Comparison of ENCODE assay signal across 9 cellular contexts in the genomic region with DNA sequence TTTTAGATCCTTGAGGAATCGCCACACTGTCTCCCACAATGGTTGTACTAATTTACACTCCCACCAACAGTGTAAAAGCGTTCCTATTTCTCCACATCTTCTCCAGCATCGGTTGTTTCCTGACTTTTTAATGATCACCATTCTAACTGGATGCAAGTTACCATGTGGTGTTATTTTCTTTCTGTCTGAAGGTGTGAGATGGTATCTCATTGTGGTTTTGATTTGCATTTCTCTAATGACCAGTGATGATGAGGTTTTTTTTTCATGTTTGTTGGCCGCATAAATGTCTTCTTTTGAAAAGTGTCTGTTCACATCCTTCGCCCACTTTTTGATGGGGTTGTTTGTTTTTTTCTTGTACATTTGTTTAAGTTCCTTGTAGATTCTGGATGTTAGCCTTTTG. TPM values are rescaled to one million over a fixed set of nuclear protein-coding genes. Genes with fewer than 3 reads are reported as not detected.
DNase-seq lines count a peak whose midpoint lies in the region; ATAC-seq and TF ChIP-seq lines count a peak whose summit lies in the region.
"Not testable (repeated sequence)": the region's sequence is repeated elsewhere in the genome, so short reads cannot be mapped to it uniquely, and the experiment has no call there.
"Had no signal": no experiment of that assay in that cellular context is flagged by ENCODE, and none has a peak within 500 bp of the region (broad histone marks: within the 10 kb centered on the region; RNA-seq: fewer than 3 reads in every experiment).

No MANE protein-coding gene starts in this region.

- peak overlapping the region in 2 of 7 donors; percentile 32 to 57 for H3K4me3 Mint-ChIP-seq in CD8-positive, alpha-beta memory T cell
- not testable (repeated sequence) for H3K4me3 Mint-ChIP-seq in activated CD4-positive, alpha-beta T cell treated with anti-CD3 and anti-CD28 coated beads for 36 hours; activated T-cell treated with anti-CD3 and anti-CD28 coated beads, Interleukin-2, amount 50 U/mL, for 24 hours; activated naive CD8-positive, alpha-beta T cell
- peak overlapping the region; percentile 2 for H3K4me3 Mint-ChIP-seq in activated T-helper 1 cell treated with anti-CD3 and anti-CD28 coated beads, Interleukin-12 subunit alpha, Interleukin-12 subunit beta, Interleukin-2, Interleukin-4 antibody, amounts not matched to agents 30 ng/mL and 10 ng/mL and 1 ng/mL, durations not matched to agents 14 hours and 24 hours and 36 hours
- H3K4me3 Mint-ChIP-seq in central memory CD8-positive, alpha-beta T cell, result peak overlapping the region; percentile 37
- peak overlapping the region; percentile 79 for H3K4me3 Mint-ChIP-seq in natural killer cell

- TF ChIP-seq CTCF in natural killer cell (IDR thresholded peaks at IDR 0.05), result not testable (repeated sequence)

- not testable (repeated sequence) for H3K4me3 ChIP-seq in CD8-positive, alpha-beta memory T cell (ENCODE audit: low read length)

- not testable (repeated sequence) for H3K9me3 ChIP-seq in CD8-positive, alpha-beta memory T cell (ENCODE audit: low read length)

- H3K4me1 Mint-ChIP-seq in CD8-positive, alpha-beta memory T cell, result peaks cover 45 to 90% (median 81%) of the 10 kb centered on the region in 3 donors
- H3K4me1 Mint-ChIP-seq in activated CD4-positive, alpha-beta T cell treated with anti-CD3 and anti-CD28 coated beads for 36 hours, result peaks cover 57% of the 10 kb centered on the region
- peaks cover 81% of the 10 kb centered on the region for H3K4me1 Mint-ChIP-seq in activated T-cell treated with anti-CD3 and anti-CD28 coated beads, Interleukin-2, amount 50 U/mL, for 24 hours (ENCODE audit: low read depth)
- H3K4me1 Mint-ChIP-seq in activated T-helper 1 cell treated with anti-CD3 and anti-CD28 coated beads, Interleukin-12 subunit alpha, Interleukin-12 subunit beta, Interleukin-2, Interleukin-4 antibody, amounts not matched to agents 30 ng/mL and 10 ng/mL and 1 ng/mL, durations not matched to agents 14 hours and 24 hours and 36 hours (ENCODE audit: low read depth), result peaks cover 82% of the 10 kb centered on the region
- H3K4me1 Mint-ChIP-seq in activated naive CD8-positive, alpha-beta T cell (ENCODE audit: low read depth), result peaks cover 60% of the 10 kb centered on the region
- peaks cover 89% of the 10 kb centered on the region for H3K4me1 Mint-ChIP-seq in central memory CD8-positive, alpha-beta T cell
- peaks cover 95% of the 10 kb centered on the region in 2 donors for H3K4me1 Mint-ChIP-seq in natural killer cell

- H3K27ac ChIP-seq in CD8-positive, alpha-beta memory T cell (ENCODE audit: low read depth, low read length), result not testable (repeated sequence)

- H3K27me3 ChIP-seq in CD8-positive, alpha-beta memory T cell (ENCODE audit: insufficient read depth, low read length, poor library complexity, severe bottlenecking), result not testable (repeated sequence)

- POLR2A ChIA-PET in CD8-positive, alpha-beta memory T cell (lab: Charles Lee); activated CD4-positive, alpha-beta T cell treated with anti-CD3 and anti-CD28 coated beads for 36 hours (lab: Charles Lee): not testable (repeated sequence)

- H3K4me1 ChIP-seq in CD8-positive, alpha-beta memory T cell (ENCODE audit: insufficient read depth, low read length), result not testable (repeated sequence)

- H3K27me3 Mint-ChIP-seq in CD8-positive, alpha-beta memory T cell; activated CD4-positive, alpha-beta T cell treated with anti-CD3 and anti-CD28 coated beads for 36 hours; activated T-cell treated with anti-CD3 and anti-CD28 coated beads, Interleukin-2, amount 50 U/mL, for 24 hours; activated T-helper 1 cell treated with anti-CD3 and anti-CD28 coated beads, Interleukin-12 subunit alpha, Interleukin-12 subunit beta, Interleukin-2, Interleukin-4 antibody, amounts not matched to agents 30 ng/mL and 10 ng/mL and 1 ng/mL, durations not matched to agents 14 hours and 24 hours and 36 hours (ENCODE audit: insufficient read depth); activated naive CD8-positive, alpha-beta T cell; central memory CD8-positive, alpha-beta T cell; natural killer cell (ENCODE audit: low read depth in 2 of 2): not testable (repeated sequence)

- H3K27ac Mint-ChIP-seq in CD8-positive, alpha-beta memory T cell, result peak overlapping the region in 5 of 8 donors; percentile 24 to 86 (median 44)
- H3K27ac Mint-ChIP-seq in activated CD4-positive, alpha-beta T cell treated with anti-CD3 and anti-CD28 coated beads for 36 hours, result peak overlapping the region; percentile 60
- peak overlapping the region; percentile 59 for H3K27ac Mint-ChIP-seq in activated T-cell treated with anti-CD3 and anti-CD28 coated beads, Interleukin-2, amount 50 U/mL, for 24 hours
- H3K27ac Mint-ChIP-seq in activated T-helper 1 cell treated with anti-CD3 and anti-CD28 coated beads, Interleukin-12 subunit alpha, Interleukin-12 subunit beta, Interleukin-2, Interleukin-4 antibody, amounts not matched to agents 30 ng/mL and 10 ng/mL and 1 ng/mL, durations not matched to agents 14 hours and 24 hours and 36 hours, result not testable (repeated sequence)
- peak overlapping the region; percentile 85 for H3K27ac Mint-ChIP-seq in activated naive CD8-positive, alpha-beta T cell
- H3K27ac Mint-ChIP-seq in central memory CD8-positive, alpha-beta T cell (ENCODE audit: low read depth), result peak overlapping the region; percentile 73
- H3K27ac Mint-ChIP-seq in natural killer cell, result peak overlapping the region; percentile 91 to 97

- intact Hi-C loops in activated CD4-positive, alpha-beta T cell treated with anti-CD3 and anti-CD28 coated beads for 36 hours (cut with DNase I, micrococcal nuclease); activated T-helper 1 cell treated with anti-CD3 and anti-CD28 coated beads, Interleukin-12 subunit alpha, Interleukin-12 subunit beta, Interleukin-2, Interleukin-4 antibody, amounts not matched to agents 30 ng/mL and 10 ng/mL and 1 ng/mL, durations not matched to agents 14 hours and 24 hours and 36 hours (cut with micrococcal nuclease); natural killer cell (cut with micrococcal nuclease): not testable (repeated sequence)

- CTCF ChIA-PET in CD8-positive, alpha-beta memory T cell (lab: Charles Lee); activated CD4-positive, alpha-beta T cell treated with anti-CD3 and anti-CD28 coated beads for 36 hours (lab: Charles Lee): not testable (repeated sequence)

- H3K9me3 Mint-ChIP-seq in CD8-positive, alpha-beta memory T cell, result peaks cover 6 to 27% (median 16%) of the 10 kb centered on the region in 5 donors
- H3K9me3 Mint-ChIP-seq in activated CD4-positive, alpha-beta T cell treated with anti-CD3 and anti-CD28 coated beads for 36 hours (ENCODE audit: low read depth), result peaks cover 15% of the 10 kb centered on the region
- peaks cover 26% of the 10 kb centered on the region for H3K9me3 Mint-ChIP-seq in activated T-cell treated with anti-CD3 and anti-CD28 coated beads, Interleukin-2, amount 50 U/mL, for 24 hours
- H3K9me3 Mint-ChIP-seq in activated T-helper 1 cell treated with anti-CD3 and anti-CD28 coated beads, Interleukin-12 subunit alpha, Interleukin-12 subunit beta, Interleukin-2, Interleukin-4 antibody, amounts not matched to agents 30 ng/mL and 10 ng/mL and 1 ng/mL, durations not matched to agents 14 hours and 24 hours and 36 hours, result peaks cover 38% of the 10 kb centered on the region
- peaks cover 10% of the 10 kb centered on the region for H3K9me3 Mint-ChIP-seq in activated naive CD8-positive, alpha-beta T cell (ENCODE audit: low read depth)
- H3K9me3 Mint-ChIP-seq in central memory CD8-positive, alpha-beta T cell, result not testable (repeated sequence)
- peaks cover under 1 to 10% of the 10 kb centered on the region in 2 donors for H3K9me3 Mint-ChIP-seq in natural killer cell

- H3K36me3 Mint-ChIP-seq in CD8-positive, alpha-beta memory T cell, result peaks cover 13 to 47% (median 33%) of the 10 kb centered on the region in 3 donors
- H3K36me3 Mint-ChIP-seq in activated CD4-positive, alpha-beta T cell treated with anti-CD3 and anti-CD28 coated beads for 36 hours (ENCODE audit: low read depth), result peaks cover 43% of the 10 kb centered on the region
- peaks cover 57% of the 10 kb centered on the region for H3K36me3 Mint-ChIP-seq in activated T-cell treated with anti-CD3 and anti-CD28 coated beads, Interleukin-2, amount 50 U/mL, for 24 hours (ENCODE audit: low read depth)
- peaks cover 44% of the 10 kb centered on the region for H3K36me3 Mint-ChIP-seq in activated T-helper 1 cell treated with anti-CD3 and anti-CD28 coated beads, Interleukin-12 subunit alpha, Interleukin-12 subunit beta, Interleukin-2, Interleukin-4 antibody, amounts not matched to agents 30 ng/mL and 10 ng/mL and 1 ng/mL, durations not matched to agents 14 hours and 24 hours and 36 hours (ENCODE audit: low read depth)
- H3K36me3 Mint-ChIP-seq in activated naive CD8-positive, alpha-beta T cell, result peaks cover 26% of the 10 kb centered on the region
- H3K36me3 Mint-ChIP-seq in central memory CD8-positive, alpha-beta T cell (ENCODE audit: insufficient read depth), result peaks cover 12% of the 10 kb centered on the region
- peaks cover 54% of the 10 kb centered on the region for H3K36me3 Mint-ChIP-seq in natural killer cell

- not testable (repeated sequence) for DNase-seq in CD8-positive, alpha-beta memory T cell; activated CD4-positive, alpha-beta T cell treated with anti-CD3 and anti-CD28 coated beads for 36 hours; activated T-cell treated with anti-CD3 and anti-CD28 coated beads, Interleukin-2, amount 50 U/mL, for 24 hours; activated T-helper 1 cell treated with anti-CD3 and anti-CD28 coated beads, Interleukin-12 subunit alpha, Interleukin-12 subunit beta, Interleukin-2, Interleukin-4 antibody, amounts not matched to agents 30 ng/mL and 10 ng/mL and 1 ng/mL, durations not matched to agents 14 hours and 24 hours and 36 hours (ENCODE audit: low spot score); central memory CD8-positive, alpha-beta T cell (ENCODE audit: low spot score in 2 of 2); natural killer cell

- ATAC-seq in activated CD4-positive, alpha-beta T cell treated with anti-CD3 and anti-CD28 coated beads for 36 hours; central memory CD8-positive, alpha-beta T cell (replicated peaks; ENCODE audit: extremely low read depth, poor library complexity, severe bottlenecking): not testable (repeated sequence)
- peak in 2 of 3 donors; percentile 62 to 71 for ATAC-seq in natural killer cell

- not testable (repeated sequence) for H3K36me3 ChIP-seq in CD8-positive, alpha-beta memory T cell (ENCODE audit: insufficient read depth, low read length)

RNA-seq across cellular contexts. Expression of gene AOAH, which starts 20.4 kb away (rescaled TPM):
- total RNA-seq in CD8-positive, alpha-beta memory T cell, result 10 to 100 TPM; 25.0 to 26.4 TPM
- polyA plus RNA-seq in CD8-positive, alpha-beta memory T cell, result 59.2 TPM
- total RNA-seq in activated CD4-positive, alpha-beta T cell treated with anti-CD3 and anti-CD28 coated beads for 36 hours, result 10 to 100 TPM in 1 of 2 experiments, 1 to 10 TPM in 1; 9.2 to 10.0 TPM
- 12.3 and 14.0 TPM in 2 replicates for total RNA-seq in activated T-helper 1 cell treated with anti-CD3 and anti-CD28 coated beads, Interleukin-12 subunit alpha, Interleukin-12 subunit beta, Interleukin-2, Interleukin-4 antibody, amounts not matched to agents 30 ng/mL and 10 ng/mL and 1 ng/mL, durations not matched to agents 14 hours and 24 hours and 36 hours
- total RNA-seq in natural killer cell, result 100 to 1,000 TPM; 263 to 403 (median 312) TPM
- total RNA-seq: A673 had no signal
- polyA plus RNA-seq: AG04450 had no signal

Comparison
In these comparisons a context has a peak if more than half of its experiments do, and no peak if none do; other contexts are left out.
1. RNA of gene AOAH, which starts 20.4 kb away (total RNA-seq): 263 to 403 TPM in natural killer cell; 25.0 to 26.4 TPM in CD8-positive, alpha-beta memory T cell, 12.3 to 14.0 TPM in activated T-helper 1 cell treated with anti-CD3 and anti-CD28 coated beads, Interleukin-12 subunit alpha, Interleukin-12 subunit beta, Interleukin-2, Interleukin-4 antibody, amounts not matched to agents 30 ng/mL and 10 ng/mL and 1 ng/mL, durations not matched to agents 14 hours and 24 hours and 36 hours and 9.2 to 10.0 TPM in activated CD4-positive, alpha-beta T cell treated with anti-CD3 and anti-CD28 coated beads for 36 hours; every median in the first group is over 4 times any median in the second.